30 cellular contexts compared by ENCODE assay signal in genomic region chr10:128924918-128925317, GRCh38.
"Had no signal": no experiment of that assay in that cellular context is flagged by ENCODE, and none has a peak within 500 bp of the region (broad histone marks: within the 10 kb centered on the region; RNA-seq: fewer than 3 reads in every experiment).

No MANE protein-coding gene starts in this region.

- H3K4me3 ChIP-seq: adrenal gland, ascending aorta, body of pancreas, breast epithelium, cardiac muscle cell had no signal

- H3K36me3 ChIP-seq: adrenal gland, ascending aorta, brain microvascular endothelial cell, breast epithelium, cardiac muscle cell had no signal

- H3K27ac ChIP-seq: adrenal gland, ascending aorta, body of pancreas, brain microvascular endothelial cell, breast epithelium, cardiac muscle cell had no signal

- DNase-seq: activated effector memory CD4-positive, alpha-beta T cell treated with anti-CD3 and anti-CD28 coated beads, Interleukin-2, amount 50 U/mL, for 16 hours; activated effector memory CD4-positive, alpha-beta T cell treated with Interleukin-2 at 50 U/mL for 16 hours; activated gamma-delta T cell; activated gamma-delta T cell treated with Interleukin-2 at 50 U/mL for 16 hours; activated naive CD4-positive, alpha-beta T cell; activated naive CD4-positive, alpha-beta T cell treated with anti-CD3 and anti-CD28 coated beads for 36 hours; activated naive CD4-positive, alpha-beta T cell treated with anti-CD3 and anti-CD28 coated beads, Interleukin-2, amount 10 ng/mL, durations not matched to agents 7 days and 5 days; activated naive CD4-positive, alpha-beta T cell treated with anti-CD3 and anti-CD28 coated beads, Interleukin-2, amount 50 U/mL, for 16 hours; activated naive CD4-positive, alpha-beta T cell treated with Interleukin-2 at 50 U/mL for 16 hours; activated naive CD8-positive, alpha-beta T cell treated with anti-CD3 and anti-CD28 coated beads for 36 hours; activated naive CD8-positive, alpha-beta T cell treated with anti-CD3 and anti-CD28 coated beads, Interleukin-2, amount 10 ng/mL, durations not matched to agents 7 days and 5 days; activated naive CD8-positive, alpha-beta T cell treated with anti-CD3 and anti-CD28 coated beads, Interleukin-2, amount 50 U/mL, for 24 hours; activated T-cell treated with anti-CD3 and anti-CD28 coated beads, Interleukin-2, amount 50 U/mL, for 1 hour; activated T-cell treated with anti-CD3 and anti-CD28 coated beads, Interleukin-2, amount 50 U/mL, for 24 hours; activated T-cell treated with anti-CD3 and anti-CD28 coated beads, Interleukin-2, amount 50 U/mL, for 4 hours; activated T-cell treated with anti-CD3 and anti-CD28 coated beads, Interleukin-2, amount 50 U/mL, for 48 hours; activated T-cell treated with anti-CD3 and anti-CD28 coated beads, Interleukin-2, amount 50 U/mL, for 72 hours; adrenal gland; amniotic stem cell; amygdala; anterior cingulate cortex; aorta; body of pancreas; brain microvascular endothelial cell; caudate nucleus; central memory CD4-positive, alpha-beta T cell; cerebellar nuclear complex had no signal

- H3K27me3 ChIP-seq: adrenal gland, ascending aorta, body of pancreas, brain microvascular endothelial cell, cardiac muscle cell had no signal

- H3K4me1 ChIP-seq: adrenal gland, ascending aorta had no signal

- H3K9me3 ChIP-seq: adrenal gland, ascending aorta, body of pancreas, breast epithelium had no signal
